In genomic region chr11:33774356-33775063, GRCh38 we compare ENCODE assay signal across 8 cellular contexts. TPM values are rescaled to one million over a fixed set of nuclear protein-coding genes. Genes with fewer than 3 reads are reported as not detected.
DNase-seq lines count a peak whose midpoint lies in the region; ATAC-seq and TF ChIP-seq lines count a peak whose summit lies in the region.

A gene with protein sequence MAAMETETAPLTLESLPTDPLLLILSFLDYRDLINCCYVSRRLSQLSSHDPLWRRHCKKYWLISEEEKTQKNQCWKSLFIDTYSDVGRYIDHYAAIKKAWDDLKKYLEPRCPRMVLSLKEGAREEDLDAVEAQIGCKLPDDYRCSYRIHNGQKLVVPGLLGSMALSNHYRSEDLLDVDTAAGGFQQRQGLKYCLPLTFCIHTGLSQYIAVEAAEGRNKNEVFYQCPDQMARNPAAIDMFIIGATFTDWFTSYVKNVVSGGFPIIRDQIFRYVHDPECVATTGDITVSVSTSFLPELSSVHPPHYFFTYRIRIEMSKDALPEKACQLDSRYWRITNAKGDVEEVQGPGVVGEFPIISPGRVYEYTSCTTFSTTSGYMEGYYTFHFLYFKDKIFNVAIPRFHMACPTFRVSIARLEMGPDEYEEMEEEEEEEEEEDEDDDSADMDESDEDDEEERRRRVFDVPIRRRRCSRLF (minus strand): TSS chr11:33774520. CDS start chr11:33774497, 23 bp downstream.

- peaks cover 16% of the 10 kb centered on the region for H3K27me3 Mint-ChIP-seq in activated naive CD8-positive, alpha-beta T cell treated with anti-CD3 and anti-CD28 coated beads, Interleukin-2, amount 50 U/mL, for 24 hours

- no peaks in the 10 kb centered on the region for H3K9me3 Mint-ChIP-seq in activated naive CD8-positive, alpha-beta T cell treated with anti-CD3 and anti-CD28 coated beads, Interleukin-2, amount 50 U/mL, for 24 hours

- intact Hi-C loops in tibial artery (cut with DNase I; ENCODE audit: low total_unique reads), result loop anchor here (1.0 kb wide), 1 partner anchor 38 kb away; the partner anchor contains the start of gene CD59

- peak within 1 kb of the TSS; percentile 89 for H3K4me3 Mint-ChIP-seq in activated naive CD8-positive, alpha-beta T cell treated with anti-CD3 and anti-CD28 coated beads, Interleukin-2, amount 50 U/mL, for 24 hours

- H3K4me2 ChIP-seq in parathyroid adenoma (ENCODE audit: low read length), result peak within 1 kb of the TSS; percentile 91

- peaks cover 9% of the 10 kb centered on the region for H3K79me2 ChIP-seq in parathyroid adenoma

- H3K4me1 Mint-ChIP-seq in activated naive CD8-positive, alpha-beta T cell treated with anti-CD3 and anti-CD28 coated beads, Interleukin-2, amount 50 U/mL, for 24 hours, result peaks cover 39% of the 10 kb centered on the region

- H3K27me3 ChIP-seq in cardiac muscle cell (peaks cover 23% of the 10 kb centered on the region), parathyroid adenoma (ENCODE audit: control insufficient read depth, insufficient read depth, low read length) (no peaks in the 10 kb centered on the region), tibial artery (no peaks in the 10 kb centered on the region)

- DNase-seq in GM12864 (ENCODE audit: low read depth), result peak; percentile 51
- peak; percentile 52 for DNase-seq in NCI-H1417 treated with DMSO at 0.1 percent for 48 hours (lab: John Stamatoyannopoulos, UW)
- DNase-seq in T follicular helper cell (ENCODE audit: low read depth), result peak; percentile 86
- DNase-seq in activated naive CD8-positive, alpha-beta T cell treated with anti-CD3 and anti-CD28 coated beads, Interleukin-2, amount 50 U/mL, for 24 hours, result peak; percentile 74
- DNase-seq in cardiac muscle cell (ENCODE audit: low read depth in 1 of 2, low spot score in 1 of 2), result peak; percentile 88 to 95
- DNase-seq in tibial artery, result peak; percentile 87 to 92

- TF ChIP-seq CTCF in GM12864 (IDR thresholded peaks at IDR 0.05; ENCODE audit: low read depth, low read length, missing control alignments) (no peak), cardiac muscle cell (IDR thresholded peaks at IDR 0.05; ENCODE audit: low read depth, low read length) (no peak), parathyroid adenoma (IDR thresholded peaks at IDR 0.05) (no peak), tibial artery (IDR thresholded peaks at IDR 0.05) (no peak)

- peak within 1 kb of the TSS; percentile 53 for H3K9ac ChIP-seq in parathyroid adenoma

- peak; percentile 68 for ATAC-seq in HG02763 (IDR thresholded peaks at IDR 0.05; ENCODE audit: unreplicated experiment)
- ATAC-seq in activated naive CD8-positive, alpha-beta T cell treated with anti-CD3 and anti-CD28 coated beads, Interleukin-2, amount 50 U/mL, for 24 hours, result peak; percentile 74

- H3K4me3 ChIP-seq in GM12864 (ENCODE audit: low read depth, low read length) (peak within 1 kb of the TSS; percentile 69), cardiac muscle cell (peak within 1 kb of the TSS; percentile 88), parathyroid adenoma (ENCODE audit: low read depth, low read length) (peak within 1 kb of the TSS; percentile 77), tibial artery (peak within 1 kb of the TSS; percentile 97 to 100)

- H3K4me1 ChIP-seq in cardiac muscle cell (ENCODE audit: low read depth) (peaks cover 24% of the 10 kb centered on the region), parathyroid adenoma (peaks cover 7% of the 10 kb centered on the region), tibial artery (peaks cover 0 to 36% (median 17%) of the 10 kb centered on the region in 4 donors)

- peaks cover 4% of the 10 kb centered on the region for H3K36me3 Mint-ChIP-seq in activated naive CD8-positive, alpha-beta T cell treated with anti-CD3 and anti-CD28 coated beads, Interleukin-2, amount 50 U/mL, for 24 hours (ENCODE audit: low read depth)

- H3K9me3 ChIP-seq in cardiac muscle cell (ENCODE audit: low read depth), result no peaks in the 10 kb centered on the region
- no peaks in the 10 kb centered on the region for H3K9me3 ChIP-seq in parathyroid adenoma (ENCODE audit: control insufficient read depth, low read length)
- no peaks in the 10 kb centered on the region for H3K9me3 ChIP-seq in tibial artery

- H3K27ac ChIP-seq in cardiac muscle cell, result peak within 1 kb of the TSS; percentile 19
- peak within 1 kb of the TSS; percentile 72 for H3K27ac ChIP-seq in parathyroid adenoma
- peak within 1 kb of the TSS; percentile 90 to 94 for H3K27ac ChIP-seq in tibial artery

- H3K36me3 ChIP-seq in cardiac muscle cell, result no peaks in the 10 kb centered on the region
- H3K36me3 ChIP-seq in parathyroid adenoma (ENCODE audit: control insufficient read depth, insufficient read depth, low read length), result no peaks in the 10 kb centered on the region
- H3K36me3 ChIP-seq in tibial artery, result peaks cover 0 to 10% (median 4%) of the 10 kb centered on the region in 3 donors

- peak within 1 kb of the TSS; percentile 97 for H2AFZ ChIP-seq in parathyroid adenoma

- H3K27ac Mint-ChIP-seq in activated naive CD8-positive, alpha-beta T cell treated with anti-CD3 and anti-CD28 coated beads, Interleukin-2, amount 50 U/mL, for 24 hours, result peak within 1 kb of the TSS; percentile 83

RNA-seq across cellular contexts. Expression of the gene that starts here (rescaled TPM):
- 36.1 and 38.2 TPM in 2 replicates for total RNA-seq in cardiac muscle cell
- polyA plus RNA-seq in cardiac muscle cell, result 31.1 and 34.4 TPM in 2 replicates

Comparison
In these comparisons a context has a peak if more than half of its experiments do, and no peak if none do; other contexts are left out.
1. Peak in every context shown above with its lines: DNase-seq, ATAC-seq, H3K4me3 ChIP-seq and H3K27ac ChIP-seq.
2. H3K27ac ChIP-seq: peak in every context shown above with its lines; median percentile 92 in tibial artery; 72 in parathyroid adenoma; 19 in cardiac muscle cell.